Comparison of ENCODE assay signal across 21 cellular contexts in the genomic region with DNA sequence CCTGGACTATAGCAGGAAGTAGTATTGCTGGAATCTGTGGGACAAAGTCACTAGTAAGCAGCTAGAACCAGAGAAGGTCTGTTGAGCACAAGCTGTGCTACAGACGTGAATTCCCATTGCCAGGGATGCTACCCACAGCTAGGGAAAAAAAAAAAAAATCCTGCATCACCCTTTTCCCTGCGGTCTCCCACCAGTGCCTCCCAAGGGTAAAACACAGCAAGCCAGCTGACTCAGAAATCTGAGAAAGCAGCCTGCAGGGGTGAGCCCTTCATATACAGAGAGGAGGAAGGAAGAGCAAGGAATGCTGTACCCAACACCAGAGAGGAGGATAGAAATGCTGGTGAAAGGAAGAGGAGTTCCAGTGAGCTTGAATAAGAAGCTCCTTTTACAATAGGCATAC. TPM values are rescaled to one million over a fixed set of nuclear protein-coding genes. Genes with fewer than 3 reads are reported as not detected.
DNase-seq lines count a peak whose midpoint lies in the region; ATAC-seq, FAIRE-seq and TF ChIP-seq lines count a peak whose summit lies in the region.
"Had no signal": no experiment of that assay in that cellular context is flagged by ENCODE, and none has a peak within 500 bp of the region (broad histone marks: within the 10 kb centered on the region; RNA-seq: fewer than 3 reads in every experiment).

No MANE protein-coding gene starts in this region.

- H3K4ac ChIP-seq in mesendoderm (ENCODE audit: low read depth, low read length): no peak overlapping the region

- H3K36me3 Mint-ChIP-seq in CD4-positive, alpha-beta memory T cell: no peaks in the 10 kb centered on the region
- H3K36me3 Mint-ChIP-seq in T-cell: no peaks in the 10 kb centered on the region

- TF ChIP-seq CTCF in bronchial epithelial cell (IDR thresholded peaks at IDR 0.05; ENCODE audit: insufficient read depth, low read length, severe bottlenecking): no peak
- TF ChIP-seq CTCF in body of pancreas (IDR thresholded peaks at IDR 0.05): no peak

- H3K4me3 ChIP-seq in bronchial epithelial cell (ENCODE audit: low read depth, low read length): no peak overlapping the region
- no peak overlapping the region for H3K4me3 ChIP-seq in mesendoderm (ENCODE audit: low read length)
- no peak overlapping the region for H3K4me3 ChIP-seq in body of pancreas
- no peak overlapping the region for H3K4me3 ChIP-seq in CD4-positive, alpha-beta memory T cell (ENCODE audit: low read length in 2 of 2)
- H3K4me3 ChIP-seq: BLaER1 treated with 17β-estradiol and CSF1 and Interleukin-3, amounts not matched to agents 10 nM and 100 nM; coronary artery; heart left ventricle had no signal

- POLR2A ChIA-PET in CD4-positive, alpha-beta memory T cell (lab: Charles Lee; ENCODE audit: partially characterized antibody): no interaction called here
- POLR2A ChIA-PET in T-cell (lab: Charles Lee): no interaction called here

- H3K36me3 ChIP-seq in bronchial epithelial cell (ENCODE audit: control insufficient read depth, insufficient read depth, low read length): no peaks in the 10 kb centered on the region
- no peaks in the 10 kb centered on the region for H3K36me3 ChIP-seq in mesendoderm (ENCODE audit: control insufficient read depth, insufficient read depth, low read length)
- no peaks in the 10 kb centered on the region for H3K36me3 ChIP-seq in body of pancreas (replicated peaks in 1 of 2; ENCODE audit: insufficient read depth in 1 of 2, low read depth in 2 of 2)
- no peaks in the 10 kb centered on the region for H3K36me3 ChIP-seq in CD4-positive, alpha-beta memory T cell (ENCODE audit: insufficient read depth, low read length)
- H3K36me3 ChIP-seq: BLaER1 treated with 17β-estradiol and CSF1 and Interleukin-3, amounts not matched to agents 10 nM and 100 nM; heart left ventricle had no signal

- H4K8ac ChIP-seq in mesendoderm (ENCODE audit: low read depth, low read length): no peak overlapping the region

- peak overlapping the region; percentile 65 for H3K56ac ChIP-seq in mesendoderm (ENCODE audit: low read length)

- no peak overlapping the region for H3K18ac ChIP-seq in mesendoderm (ENCODE audit: low read length)

- DNase-seq in EH (ENCODE audit: low read depth) (peak; percentile 21), NCI-H2171 treated with DMSO at 0.1 percent for 48 hours (lab: John Stamatoyannopoulos, UW) (peak; percentile 70), bronchial epithelial cell (ENCODE audit: low read depth) (no peak), mesendoderm (peak; percentile 59), body of pancreas (no peak), T-cell (no peak)
- no peak for DNase-seq in CD4-positive, alpha-beta memory T cell
- DNase-seq in activated CD4-positive, alpha-beta T cell treated with anti-CD3 and anti-CD28 coated beads for 4 hours: no peak
- DNase-seq: ACHN; activated CD4-positive, alpha-beta T cell treated with anti-CD3 and anti-CD28 coated beads for 1 hour; activated naive CD4-positive, alpha-beta T cell treated with anti-CD3 and anti-CD28 coated beads, Interleukin-2, amount 50 U/mL, for 16 hours; activated T-cell treated with anti-CD3 and anti-CD28 coated beads, Interleukin-2, amount 50 U/mL, for 72 hours; Calu3; heart left ventricle; NCI-H446; RPMI8226; stimulated activated CD4-positive, alpha-beta T cell treated with anti-CD3 and anti-CD28 coated beads, Interleukin-15, amount 100 ng/mL, for 24 hours; substantia nigra had no signal

- H3K27me3 ChIP-seq in bronchial epithelial cell (ENCODE audit: control insufficient read depth, insufficient read depth, low read length) (no peaks in the 10 kb centered on the region), mesendoderm (ENCODE audit: insufficient read depth, low read length, poor library complexity) (no peaks in the 10 kb centered on the region), body of pancreas (no peaks in the 10 kb centered on the region)
- H3K27me3 ChIP-seq in CD4-positive, alpha-beta memory T cell (ENCODE audit: insufficient read depth, low read length): no peaks in the 10 kb centered on the region
- H3K27me3 ChIP-seq: BLaER1 treated with 17β-estradiol and CSF1 and Interleukin-3, amounts not matched to agents 10 nM and 100 nM had no signal

- no peak overlapping the region for H3K23ac ChIP-seq in mesendoderm (ENCODE audit: low read length)

- H3K9ac ChIP-seq in mesendoderm (ENCODE audit: low read length): no peak overlapping the region
- H3K9ac ChIP-seq: BLaER1 treated with 17β-estradiol and CSF1 and Interleukin-3, amounts not matched to agents 10 nM and 100 nM had no signal

- intact Hi-C loops in body of pancreas (cut with DNase I): no loop called here
- intact Hi-C loops in CD4-positive, alpha-beta memory T cell (cut with micrococcal nuclease): no loop called here

- H3K27ac ChIP-seq in mesendoderm (ENCODE audit: low read depth, low read length) (no peak overlapping the region), body of pancreas (no peak overlapping the region)
- H3K27ac ChIP-seq in CD4-positive, alpha-beta memory T cell (ENCODE audit: low read depth, low read length): no peak overlapping the region
- H3K27ac ChIP-seq: BLaER1 treated with 17β-estradiol and CSF1 and Interleukin-3, amounts not matched to agents 10 nM and 100 nM; coronary artery; heart left ventricle had no signal

- H3K4me3 Mint-ChIP-seq in CD4-positive, alpha-beta memory T cell: no peak overlapping the region
- H3K4me3 Mint-ChIP-seq in T-cell: no peak overlapping the region
- H3K4me3 Mint-ChIP-seq: activated T-cell treated with anti-CD3 and anti-CD28 coated beads, Interleukin-2, amount 50 U/mL, for 72 hours had no signal

- ATAC-seq in body of pancreas (no peak), T-cell (replicated peaks in 1 of 4) (no peak)
- ATAC-seq: activated T-cell treated with anti-CD3 and anti-CD28 coated beads, Interleukin-2, amount 50 U/mL, for 72 hours; heart left ventricle had no signal

- H3K4me1 ChIP-seq in mesendoderm (ENCODE audit: control insufficient read depth, low read depth, low read length) (peaks cover 2% of the 10 kb centered on the region), body of pancreas (no peaks in the 10 kb centered on the region)
- H3K4me1 ChIP-seq in CD4-positive, alpha-beta memory T cell (ENCODE audit: insufficient read depth, low read length): no peaks in the 10 kb centered on the region
- H3K4me1 ChIP-seq: BLaER1 treated with 17β-estradiol and CSF1 and Interleukin-3, amounts not matched to agents 10 nM and 100 nM had no signal

- peaks cover 0 to 1% (median 0%) of the 10 kb centered on the region in 8 donors for H3K9me3 Mint-ChIP-seq in CD4-positive, alpha-beta memory T cell
- H3K9me3 Mint-ChIP-seq in T-cell: no peaks in the 10 kb centered on the region
- H3K9me3 Mint-ChIP-seq: activated T-cell treated with anti-CD3 and anti-CD28 coated beads, Interleukin-2, amount 50 U/mL, for 72 hours had no signal

- TF ChIP-seq POLR2A in body of pancreas (IDR thresholded peaks at IDR 0.05): no peak

- no peaks in the 10 kb centered on the region for H3K79me2 ChIP-seq in mesendoderm (ENCODE audit: control insufficient read depth, insufficient read depth, low read length)

- no peak overlapping the region for H3K27ac Mint-ChIP-seq in CD4-positive, alpha-beta memory T cell
- H3K27ac Mint-ChIP-seq in T-cell: no peak overlapping the region
- H3K27ac Mint-ChIP-seq: activated T-cell treated with anti-CD3 and anti-CD28 coated beads, Interleukin-2, amount 50 U/mL, for 72 hours had no signal

- no peak overlapping the region for H2BK15ac ChIP-seq in mesendoderm (replicated peaks; ENCODE audit: low read depth)

- no peak overlapping the region for H3K4me2 ChIP-seq in mesendoderm (ENCODE audit: low read length)
- H3K4me2 ChIP-seq: BLaER1 treated with 17β-estradiol and CSF1 and Interleukin-3, amounts not matched to agents 10 nM and 100 nM had no signal

- peaks cover 2 to 5% of the 10 kb centered on the region in 2 donors for H3K27me3 Mint-ChIP-seq in CD4-positive, alpha-beta memory T cell
- peaks cover 22 to 24% of the 10 kb centered on the region in 2 donors for H3K27me3 Mint-ChIP-seq in T-cell

- no CpG with 5 or more reads among the region's 2 CpGs for WGBS in mesendoderm (ENCODE audit: extremely low coverage, insufficient coverage, low lambda C conversion rate)
- WGBS in body of pancreas, 2 donors: 73 to 81% methylated on average over 2 of the region's 2 CpGs

- H3K79me1 ChIP-seq in mesendoderm (ENCODE audit: low read length): no peaks in the 10 kb centered on the region

- no peak overlapping the region for H2AK5ac ChIP-seq in mesendoderm (ENCODE audit: low read length)

- no peaks in the 10 kb centered on the region for H3K9me3 ChIP-seq in body of pancreas
- no peaks in the 10 kb centered on the region for H3K9me3 ChIP-seq in CD4-positive, alpha-beta memory T cell (ENCODE audit: control insufficient read depth in 1 of 2, low read length in 2 of 2)
- H3K9me3 ChIP-seq: BLaER1 treated with 17β-estradiol and CSF1 and Interleukin-3, amounts not matched to agents 10 nM and 100 nM; heart left ventricle had no signal

- H2BK5ac ChIP-seq in mesendoderm (ENCODE audit: low read length): no peak overlapping the region

- FAIRE-seq in bronchial epithelial cell (lab: Jason Lieb, UNC): peak; percentile 52
- FAIRE-seq: urothelium cell line had no signal

- H3K4me1 Mint-ChIP-seq in CD4-positive, alpha-beta memory T cell: no peaks in the 10 kb centered on the region
- no peaks in the 10 kb centered on the region for H3K4me1 Mint-ChIP-seq in T-cell

- no peak overlapping the region for H2BK120ac ChIP-seq in mesendoderm (ENCODE audit: low read depth, low read length)

- CTCF ChIA-PET in CD4-positive, alpha-beta memory T cell (lab: Charles Lee; ENCODE audit: partially characterized antibody): interaction anchor here (1.2 kb wide), 1 partner anchor 27 kb away, joined by 3 read pairs; no protein-coding TSS in a partner anchor
- CTCF ChIA-PET in T-cell (lab: Charles Lee): no interaction called here

- no peak overlapping the region for H4K5ac ChIP-seq in mesendoderm (ENCODE audit: low read length)

RNA-seq across cellular contexts. Expression of a gene that starts 10.1 kb away (rescaled TPM):
- total RNA-seq in bronchial epithelial cell (0.51 and 0.79 TPM in 2 replicates), body of pancreas (1 to 10 TPM in 1 of 2 donors, under 1 TPM in 1; 0.78 to 4.3 TPM), T-cell (under 1 TPM in 1 of 5 donors, not detected in 4; 0.10 TPM)
- 0.14 TPM for polyA plus RNA-seq in mesendoderm (2013, experiment 1 of 2)
- polyA plus RNA-seq in mesendoderm (2013, experiment 2 of 2): 0.18 TPM
- not detected for total RNA-seq in CD4-positive, alpha-beta memory T cell
- not detected for polyA plus RNA-seq in CD4-positive, alpha-beta memory T cell

Comparison
In these comparisons a context has a peak if more than half of its experiments do, and no peak if none do; other contexts are left out.
1. DNase-seq: peak in EH (single experiment), NCI-H2171 treated with DMSO at 0.1 percent for 48 hours (single experiment) and mesendoderm (single experiment); none in bronchial epithelial cell (single experiment), body of pancreas (0 of 4), CD4-positive, alpha-beta memory T cell (0 of 5), T-cell (0 of 34) and activated CD4-positive, alpha-beta T cell treated with anti-CD3 and anti-CD28 coated beads for 4 hours (0 of 2).